18 cellular contexts compared by ENCODE assay signal in genomic region chr12:41998451-41998850, GRCh38.
DNase-seq lines count a peak whose midpoint lies in the region; ATAC-seq and TF ChIP-seq lines count a peak whose summit lies in the region.
"Had no signal": no experiment of that assay in that cellular context is flagged by ENCODE, and none has a peak within 500 bp of the region (broad histone marks: within the 10 kb centered on the region; RNA-seq: fewer than 3 reads in every experiment).

No MANE protein-coding gene starts in this region.

- H3F3A ChIP-seq in GM23338 (replicated peaks; ENCODE audit: low read depth): no peaks in the 10 kb centered on the region

- H3K4me3 ChIP-seq in GM23338 (no peak overlapping the region), neuronal stem cell (ENCODE audit: low read length in 2 of 2) (no peak overlapping the region)
- H3K4me3 ChIP-seq: BLaER1, GM12878, HAP-1 had no signal

- no peak overlapping the region for H3K4me3 Mint-ChIP-seq in GM23338
- no peak overlapping the region for H3K4me3 Mint-ChIP-seq in CD4-positive, alpha-beta T cell
- H3K4me3 Mint-ChIP-seq: B cell; CD4-positive, CD25-positive, alpha-beta regulatory T cell had no signal

- H3K36me3 Mint-ChIP-seq in GM23338 (ENCODE audit: low read depth): no peaks in the 10 kb centered on the region
- no peaks in the 10 kb centered on the region for H3K36me3 Mint-ChIP-seq in CD4-positive, alpha-beta T cell (ENCODE audit: low read depth)
- H3K36me3 Mint-ChIP-seq: CD4-positive, CD25-positive, alpha-beta regulatory T cell; CD8-positive, alpha-beta memory T cell had no signal

- no peak overlapping the region for H3K14ac ChIP-seq in neuronal stem cell (ENCODE audit: low read length)

- H2BK120ac ChIP-seq in neuronal stem cell (ENCODE audit: low read depth, low read length): no peak overlapping the region

- H4K8ac ChIP-seq in neuronal stem cell (ENCODE audit: low read depth, low read length): no peak overlapping the region

- intact Hi-C loops in head of caudate nucleus (cut with DNase I): no loop called here
- intact Hi-C loops in CD4-positive, alpha-beta T cell (cut with DNase I, micrococcal nuclease): no loop called here

- H3K4me2 ChIP-seq in GM23338: no peak overlapping the region
- no peak overlapping the region for H3K4me2 ChIP-seq in neuronal stem cell (ENCODE audit: insufficient read depth, low read length, poor library complexity, severe bottlenecking)
- H3K4me2 ChIP-seq: BLaER1 had no signal

- ATAC-seq in GM23338: no peak
- ATAC-seq in CD4-positive, alpha-beta T cell (ENCODE audit: poor library complexity): no peak
- ATAC-seq: GM12878 had no signal

- no peak for DNase-seq in GM23338 (ENCODE audit: low spot score)
- DNase-seq in head of caudate nucleus: peak in 27 of 42 donors; percentile 8 to 54 (median 34)
- DNase-seq in neuronal stem cell (ENCODE audit: low spot score): no peak
- no peak for DNase-seq in CD4-positive, alpha-beta T cell
- DNase-seq in GM19240 (ENCODE audit: insufficient read length, low spot score): no peak
- no peak for DNase-seq in cerebellum (ENCODE audit: low spot score)
- DNase-seq: CD4-positive, CD25-positive, alpha-beta regulatory T cell; CD8-positive, alpha-beta memory T cell; DMS 273 treated with DMSO at 0.1 percent for 48 hours; DMS79; EL; GDM1; GOT3 had no signal

- no CpG with 5 or more reads among the region's 14 CpGs for WGBS in neuronal stem cell (ENCODE audit: extremely low coverage in 2 of 2, insufficient read length in 2 of 2, insufficient replicate concordance in 1 of 2), 2 donors

- H2BK12ac ChIP-seq in neuronal stem cell (ENCODE audit: low read length): no peak overlapping the region

- H3K18ac ChIP-seq in neuronal stem cell (ENCODE audit: low read length): no peak overlapping the region

- peak overlapping the region; percentile 48 for H2AK5ac ChIP-seq in neuronal stem cell (ENCODE audit: low read depth, low read length)

- H3K27me3 Mint-ChIP-seq in GM23338 (ENCODE audit: insufficient read depth, low read depth, poor library complexity): peaks cover 3% of the 10 kb centered on the region
- H3K27me3 Mint-ChIP-seq in CD4-positive, alpha-beta T cell: peaks cover 9% of the 10 kb centered on the region

- TF ChIP-seq CTCF in GM23338 (conservative IDR thresholded peaks at IDR 0.05; ENCODE audit: low read depth in 2 of 2): no peak
- TF ChIP-seq CTCF in CD4-positive, alpha-beta T cell (IDR thresholded peaks at IDR 0.05): no peak

- H3K4me1 ChIP-seq in GM23338 (ENCODE audit: insufficient read depth) (no peaks in the 10 kb centered on the region), neuronal stem cell (ENCODE audit: control insufficient read depth in 2 of 2, insufficient read depth in 1 of 2, low read depth in 1 of 2, low read length in 2 of 2) (no peaks in the 10 kb centered on the region)
- H3K4me1 ChIP-seq: BLaER1, HAP-1 had no signal

- peaks cover 3% of the 10 kb centered on the region; the same call in 1 of the 2 replicates for H3K9me2 ChIP-seq in GM23338 (ENCODE audit: insufficient read depth)

- H3K9ac ChIP-seq in neuronal stem cell (ENCODE audit: low read depth, low read length, poor library complexity): no peak overlapping the region
- H3K9ac ChIP-seq: BLaER1 had no signal

- POLR2A ChIA-PET in CD4-positive, alpha-beta T cell (lab: Charles Lee): no interaction called here

- H3K27me3 ChIP-seq in GM23338 (ENCODE audit: insufficient read depth) (no peaks in the 10 kb centered on the region), neuronal stem cell (ENCODE audit: control insufficient read depth in 3 of 3, insufficient read depth in 3 of 3, low read depth in 1 of 3, low read length in 3 of 3) (no peaks in the 10 kb centered on the region)
- no peaks in the 10 kb centered on the region for H3K27me3 ChIP-seq in CD4-positive, alpha-beta T cell (ENCODE audit: control insufficient read depth, insufficient read depth, low read length)
- H3K27me3 ChIP-seq: BLaER1 had no signal

- peak overlapping the region; percentile 20 for H2BK15ac ChIP-seq in neuronal stem cell (ENCODE audit: low read length)

- no peak overlapping the region for H3K27ac Mint-ChIP-seq in GM23338
- no peak overlapping the region for H3K27ac Mint-ChIP-seq in CD4-positive, alpha-beta T cell
- H3K27ac Mint-ChIP-seq: B cell; CD4-positive, CD25-positive, alpha-beta regulatory T cell; CD8-positive, alpha-beta memory T cell had no signal

- H4K91ac ChIP-seq in neuronal stem cell (ENCODE audit: low read depth, low read length, poor library complexity): no peak overlapping the region

- no peak overlapping the region for H3K4ac ChIP-seq in neuronal stem cell (ENCODE audit: low read length)

- H4K20me1 ChIP-seq in GM23338 (replicated peaks; ENCODE audit: insufficient read depth): no peaks in the 10 kb centered on the region
- H4K20me1 ChIP-seq: BLaER1 had no signal

- no peaks in the 10 kb centered on the region for H3K4me1 Mint-ChIP-seq in GM23338
- H3K4me1 Mint-ChIP-seq in CD4-positive, alpha-beta T cell (ENCODE audit: low read depth): no peaks in the 10 kb centered on the region
- H3K4me1 Mint-ChIP-seq: B cell; CD4-positive, CD25-positive, alpha-beta regulatory T cell; CD8-positive, alpha-beta memory T cell had no signal

- no peaks in the 10 kb centered on the region for H3K79me1 ChIP-seq in neuronal stem cell (ENCODE audit: low read depth, low read length)

- no peaks in the 10 kb centered on the region for H3K79me2 ChIP-seq in GM23338 (replicated peaks; ENCODE audit: insufficient read depth)

- no peak overlapping the region for H3K27ac ChIP-seq in GM23338 (ENCODE audit: low read depth)
- no peak overlapping the region for H3K27ac ChIP-seq in neuronal stem cell (replicated peaks; ENCODE audit: low read length)
- H3K27ac ChIP-seq in CD4-positive, alpha-beta T cell (ENCODE audit: low read depth, low read length): no peak overlapping the region
- H3K27ac ChIP-seq: BLaER1, C4-2B had no signal

- CTCF ChIA-PET in CD4-positive, alpha-beta T cell (lab: Charles Lee): no interaction called here

- no peaks in the 10 kb centered on the region for H3K9me3 Mint-ChIP-seq in GM23338
- H3K9me3 Mint-ChIP-seq in CD4-positive, alpha-beta T cell: no peaks in the 10 kb centered on the region
- H3K9me3 Mint-ChIP-seq: CD4-positive, CD25-positive, alpha-beta regulatory T cell; CD8-positive, alpha-beta memory T cell had no signal

- H3K36me3 ChIP-seq in GM23338 (ENCODE audit: insufficient read depth) (no peaks in the 10 kb centered on the region), neuronal stem cell (replicated peaks in 1 of 2; ENCODE audit: control insufficient read depth in 2 of 2, insufficient read depth in 2 of 2, low read length in 2 of 2) (no peaks in the 10 kb centered on the region)
- H3K36me3 ChIP-seq: BLaER1, HAP-1 had no signal

- H2AFZ ChIP-seq in GM23338 (peak overlapping the region; percentile 11; the same call in 1 of the 2 replicates), neuronal stem cell (ENCODE audit: low read length) (no peak overlapping the region)

- H3K9me3 ChIP-seq in neuronal stem cell (replicated peaks in 1 of 2; ENCODE audit: control insufficient read depth in 2 of 2, insufficient read depth in 1 of 2, low read depth in 1 of 2, low read length in 2 of 2): no peaks in the 10 kb centered on the region
- no peaks in the 10 kb centered on the region for H3K9me3 ChIP-seq in CD4-positive, alpha-beta T cell (ENCODE audit: control insufficient read depth, low read length)
- H3K9me3 ChIP-seq: BLaER1, HAP-1 had no signal

- no peak overlapping the region for H2BK5ac ChIP-seq in neuronal stem cell (ENCODE audit: low read length)

- no peak overlapping the region for H3K23ac ChIP-seq in neuronal stem cell (ENCODE audit: low read depth, low read length, poor library complexity)

TF ChIP-seq in GM23338, 12 proteins besides CTCF, POLR2A, EP300 and RAD21 (continues in another document):
- TF ChIP-seq REST (IDR thresholded peaks at IDR 0.05; ENCODE audit: unreplicated experiment) (no peak), EZH2phosphoT487 (IDR thresholded peaks at IDR 0.05; ENCODE audit: unreplicated experiment) (no peak)

Comparison
In these comparisons a context has a peak if more than half of its experiments do, and no peak if none do; other contexts are left out.
1. DNase-seq: peak in head of caudate nucleus (27 of 42); none in GM23338 (single experiment), neuronal stem cell (single experiment), CD4-positive, alpha-beta T cell (0 of 10), GM19240 (single experiment) and cerebellum (single experiment).